ENCODE assay signal across 1 cellular context in genomic region chr16:30972872-30973271, GRCh38.
TF ChIP-seq lines count a peak whose summit lies in the region.

No MANE protein-coding gene starts in this region.

TF ChIP-seq in HCT116, 20 proteins besides CTCF, POLR2A, EP300 and RAD21 (continued from another document):
- no peak for TF ChIP-seq POLR2AphosphoS5 (IDR thresholded peaks at IDR 0.05; ENCODE audit: low read depth, low read length)
- TF ChIP-seq, protein P1, sequence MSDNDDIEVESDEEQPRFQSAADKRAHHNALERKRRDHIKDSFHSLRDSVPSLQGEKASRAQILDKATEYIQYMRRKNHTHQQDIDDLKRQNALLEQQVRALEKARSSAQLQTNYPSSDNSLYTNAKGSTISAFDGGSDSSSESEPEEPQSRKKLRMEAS (IDR thresholded peaks at IDR 0.05): no peak
- TF ChIP-seq EGR1 (IDR thresholded peaks at IDR 0.05; ENCODE audit: low read depth): no peak
